In the genomic region with DNA sequence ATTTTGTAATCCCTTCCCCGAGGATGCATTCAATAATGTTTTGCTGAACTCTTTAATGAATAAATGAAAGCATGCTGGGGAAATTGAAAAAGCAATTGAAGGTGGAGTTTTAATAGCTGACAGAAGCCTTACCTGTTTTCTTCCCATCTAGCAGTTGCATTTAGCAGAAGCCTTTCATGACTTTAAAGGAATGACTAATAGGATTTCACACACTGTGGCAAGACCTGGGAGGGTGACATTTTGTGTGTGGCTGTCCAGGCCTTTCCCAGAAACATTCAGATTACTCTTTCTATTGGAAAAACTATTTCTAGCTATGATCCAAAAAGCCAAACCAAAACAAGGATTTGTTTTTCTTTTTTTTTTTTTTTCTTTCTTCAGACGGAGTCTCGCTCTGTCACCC, we compare ENCODE assay signal across 15 cellular contexts. TPM values are rescaled to one million over a fixed set of nuclear protein-coding genes. Genes with fewer than 3 reads are reported as not detected.
"Had no signal": no experiment of that assay in that cellular context is flagged by ENCODE, and none has a peak within 500 bp of the region (broad histone marks: within the 10 kb centered on the region; RNA-seq: fewer than 3 reads in every experiment).

No MANE protein-coding gene starts in this region.

- DNase-seq: activated CD4-positive, CD25-positive, alpha-beta regulatory T cell treated with anti-CD3 and anti-CD28 coated beads, Interleukin-2, amount 50 U/mL, for 72 hours; activated effector memory CD4-positive, alpha-beta T cell treated with anti-CD3 and anti-CD28 coated beads, Interleukin-2, amount 50 U/mL, for 16 hours; activated T-cell treated with anti-CD3 and anti-CD28 coated beads for 4 hours; hippocampal formation; kidney glomerular epithelial cell; midbrain; SJCRH30; stimulated activated CD4-positive, alpha-beta T cell treated with anti-CD3 and anti-CD28 coated beads, Interleukin-15, amount 100 ng/mL, for 24 hours; substantia nigra; SW 1271; T-helper 9 cell; transverse colon had no signal

- H3K27me3 Mint-ChIP-seq: central memory CD8-positive, alpha-beta T cell had no signal

- H3K27ac ChIP-seq: SJCRH30, transverse colon had no signal

- H3K4me3 Mint-ChIP-seq: central memory CD8-positive, alpha-beta T cell had no signal

- H3K9me3 Mint-ChIP-seq: central memory CD8-positive, alpha-beta T cell had no signal

- H3K4me3 ChIP-seq: SJCRH30, transverse colon had no signal

- H3K27me3 ChIP-seq: neutrophil, SJCRH30, transverse colon had no signal

- H3K9me3 ChIP-seq: neutrophil, SJCRH30, transverse colon had no signal

- H3K36me3 ChIP-seq: neutrophil, SJCRH30, transverse colon had no signal

- H3K4me1 ChIP-seq: SJCRH30 had no signal

RNA-seq across cellular contexts. Expression of a gene that starts 45.2 kb away (rescaled TPM):
- total RNA-seq: glomerular endothelial cell, SJCRH30 had no signal
